17 cellular contexts compared by ENCODE assay signal in genomic region chr5:176651472-176651980, GRCh38. TPM values are rescaled to one million over a fixed set of nuclear protein-coding genes. Genes with fewer than 3 reads are reported as not detected.
DNase-seq lines count a peak whose midpoint lies in the region; ATAC-seq and TF ChIP-seq lines count a peak whose summit lies in the region.
"Had no signal": no experiment of that assay in that cellular context is flagged by ENCODE, and none has a peak within 500 bp of the region (broad histone marks: within the 10 kb centered on the region; RNA-seq: fewer than 3 reads in every experiment).

No MANE protein-coding gene starts in this region.

- H3K27ac ChIP-seq in BLaER1 treated with 17β-estradiol and CSF1 and Interleukin-3, amounts not matched to agents 10 nM and 100 nM: peak overlapping the region in 5 of 11 experiments; percentile 17 to 62 (median 52); a peak in 8 of 22 replicates
- H3K27ac ChIP-seq: GM23248 had no signal

- peaks cover 6% of the 10 kb centered on the region for H3K36me3 Mint-ChIP-seq in T-helper 17 cell (ENCODE audit: low read depth)
- peaks cover 0 to 14% (median 6%) of the 10 kb centered on the region in 3 donors for H3K36me3 Mint-ChIP-seq in naive thymus-derived CD8-positive, alpha-beta T cell

- H3K27me3 Mint-ChIP-seq in T-helper 17 cell: no peaks in the 10 kb centered on the region
- H3K27me3 Mint-ChIP-seq in naive thymus-derived CD8-positive, alpha-beta T cell: no peaks in the 10 kb centered on the region

- ATAC-seq in T-helper 17 cell (no peak), HG03196 (IDR thresholded peaks at IDR 0.05; ENCODE audit: unreplicated experiment) (no peak)
- ATAC-seq in naive thymus-derived CD8-positive, alpha-beta T cell: no peak

- H3K36me3 ChIP-seq in BLaER1 treated with 17β-estradiol and CSF1 and Interleukin-3, amounts not matched to agents 10 nM and 100 nM: peaks cover 0 to 43% (median 30%) of the 10 kb centered on the region in 11 experiments; a peak in 19 of 22 replicates
- H3K36me3 ChIP-seq: BE2C had no signal

- peak; percentile 4 for TF ChIP-seq CTCF in GM12873 (IDR thresholded peaks at IDR 0.05; ENCODE audit: insufficient read depth, low read depth, low read length, missing control alignments)

- H3K4me1 Mint-ChIP-seq in T-helper 17 cell: peaks cover 42% of the 10 kb centered on the region
- H3K4me1 Mint-ChIP-seq in naive thymus-derived CD8-positive, alpha-beta T cell: peaks cover 44 to 71% (median 66%) of the 10 kb centered on the region in 4 donors

- POLR2A ChIA-PET in naive thymus-derived CD8-positive, alpha-beta T cell (lab: Charles Lee): no interaction called here

- H3K4me3 ChIP-seq in BLaER1 treated with 17β-estradiol and CSF1 and Interleukin-3, amounts not matched to agents 10 nM and 100 nM: peak overlapping the region in 7 of 10 experiments; percentile 31 to 56 (median 41); a peak in 13 of 20 replicates
- H3K4me3 ChIP-seq: GM23248 had no signal

- peaks cover 0 to 10% (median 0%) of the 10 kb centered on the region in 11 experiments; a peak in 1 of 22 replicates for H3K27me3 ChIP-seq in BLaER1 treated with 17β-estradiol and CSF1 and Interleukin-3, amounts not matched to agents 10 nM and 100 nM
- H3K27me3 ChIP-seq: BE2C had no signal

- H3K27ac Mint-ChIP-seq in T-helper 17 cell: peak overlapping the region; percentile 27
- peak overlapping the region in 7 of 10 donors; percentile 44 to 79 (median 69) for H3K27ac Mint-ChIP-seq in naive thymus-derived CD8-positive, alpha-beta T cell

- H3K9me3 Mint-ChIP-seq in naive thymus-derived CD8-positive, alpha-beta T cell: no peaks in the 10 kb centered on the region

- H3K4me1 ChIP-seq in BLaER1 treated with 17β-estradiol and CSF1 and Interleukin-3, amounts not matched to agents 10 nM and 100 nM: peaks cover 58 to 92% (median 75%) of the 10 kb centered on the region in 10 experiments

- DNase-seq in T-helper 17 cell: no peak
- DNase-seq in naive thymus-derived CD8-positive, alpha-beta T cell: no peak
- no peak for DNase-seq in DMS79 treated with DMSO at 0.1 percent for 48 hours (lab: John Stamatoyannopoulos, UW)
- no peak for DNase-seq in HUDEP-2 (lab: John Stamatoyannopoulos, UW; ENCODE audit: unreplicated experiment in 76 of 76)
- DNase-seq: NCI-H1417 treated with DMSO at 0.1 percent for 48 hours, NCI-H1930, NCI-H748 treated with DMSO at 0.1 percent for 48 hours, OCI-M1, SHP77 treated with DMSO at 0.1 percent for 48 hours had no signal

- peak overlapping the region; percentile 95 to 100 (median 99) for H3K4me2 ChIP-seq in BLaER1 treated with 17β-estradiol and CSF1 and Interleukin-3, amounts not matched to agents 10 nM and 100 nM
- H3K4me2 ChIP-seq: SK-N-SH had no signal

- no peaks in the 10 kb centered on the region for H3K9me3 ChIP-seq in BLaER1 treated with 17β-estradiol and CSF1 and Interleukin-3, amounts not matched to agents 10 nM and 100 nM (replicated peaks in 1 of 11)
- H3K9me3 ChIP-seq in T-helper 17 cell (ENCODE audit: control insufficient read depth, low read length, poor library complexity, severe bottlenecking): no peaks in the 10 kb centered on the region
- H3K9me3 ChIP-seq: BE2C, SK-N-SH had no signal

- H4K20me1 ChIP-seq in BLaER1 treated with 17β-estradiol and CSF1 and Interleukin-3, amounts not matched to agents 10 nM and 100 nM: peaks cover 32 to 86% (median 75%) of the 10 kb centered on the region in 11 experiments; a peak in 20 of 22 replicates

- peak overlapping the region in 9 of 11 experiments; percentile 9 to 69 (median 39); a peak in 18 of 22 replicates for H3K9ac ChIP-seq in BLaER1 treated with 17β-estradiol and CSF1 and Interleukin-3, amounts not matched to agents 10 nM and 100 nM
- H3K9ac ChIP-seq: GM23248, SK-N-SH had no signal

- H3K4me3 Mint-ChIP-seq in T-helper 17 cell: no peak overlapping the region
- H3K4me3 Mint-ChIP-seq in naive thymus-derived CD8-positive, alpha-beta T cell: peak overlapping the region in 2 of 10 donors; percentile 19 to 26

RNA-seq across cellular contexts. Expression of gene TSPAN17, which starts 4.2 kb away (rescaled TPM):
- 10 to 100 TPM; 14.2 to 19.3 TPM for total RNA-seq in T-helper 17 cell
- total RNA-seq in naive thymus-derived CD8-positive, alpha-beta T cell: 10 to 100 TPM; 19.4 to 21.4 TPM
- polyA plus RNA-seq in naive thymus-derived CD8-positive, alpha-beta T cell: 10 to 100 TPM; 13.5 to 26.0 (median 18.4) TPM

RNA-seq across cellular contexts. Expression of gene EIF4E1B, which starts 21.1 kb away (rescaled TPM):
- total RNA-seq in T-helper 17 cell: not detected
- total RNA-seq in naive thymus-derived CD8-positive, alpha-beta T cell: not detected
- not detected for polyA plus RNA-seq in naive thymus-derived CD8-positive, alpha-beta T cell
- total RNA-seq: GM23248, HT-29, M059J had no signal
- polyA plus RNA-seq: GM23248, SK-N-SH had no signal

RNA-seq across cellular contexts. Expression of gene SNCB, which starts 21.2 kb away (rescaled TPM):
- not detected for total RNA-seq in T-helper 17 cell
- total RNA-seq in naive thymus-derived CD8-positive, alpha-beta T cell: not detected
- not detected for polyA plus RNA-seq in naive thymus-derived CD8-positive, alpha-beta T cell
- total RNA-seq: GM23248, HT-29, M059J had no signal
- polyA plus RNA-seq: GM23248 had no signal

RNA-seq across cellular contexts. Expression of gene GPRIN1, which starts 41.6 kb away (rescaled TPM):
- under 1 TPM; 0.57 to 0.60 TPM for total RNA-seq in T-helper 17 cell
- under 1 TPM in 1 of 2 experiments, not detected in 1; 0.11 TPM for total RNA-seq in naive thymus-derived CD8-positive, alpha-beta T cell
- polyA plus RNA-seq in naive thymus-derived CD8-positive, alpha-beta T cell: under 1 TPM in 2 of 3 donors, not detected in 1; 0.06 to 0.27 TPM
